In the genomic region with DNA sequence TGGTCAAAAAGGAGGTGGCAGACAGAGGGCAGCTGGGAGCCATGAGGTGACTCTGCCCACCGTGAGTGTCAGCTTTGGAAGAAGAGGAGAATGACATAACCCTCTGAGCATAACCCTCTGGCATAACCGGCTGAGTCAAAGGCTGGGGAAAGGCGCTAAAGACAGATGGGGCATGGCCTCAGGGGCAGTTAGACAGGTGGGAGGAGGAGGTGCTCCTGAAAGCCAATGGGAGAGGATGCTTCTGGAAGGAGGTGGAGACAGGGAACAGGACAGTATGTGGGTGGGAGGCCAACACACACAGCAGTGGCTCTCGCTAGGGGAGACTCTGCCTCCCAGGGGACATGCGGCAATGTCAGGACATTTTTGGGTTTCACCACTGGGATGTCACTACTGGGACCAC, we compare ENCODE assay signal across 14 cellular contexts. TPM values are rescaled to one million over a fixed set of nuclear protein-coding genes. Genes with fewer than 3 reads are reported as not detected.
A peak's percentile ranks its signal among the peaks of the same experiment; 100 is the strongest.
DNase-seq lines count a peak whose midpoint lies in the region; ATAC-seq and TF ChIP-seq lines count a peak whose summit lies in the region.
"Had no signal": no experiment of that assay in that cellular context is flagged by ENCODE, and none has a peak within 500 bp of the region (broad histone marks: within the 10 kb centered on the region; RNA-seq: fewer than 3 reads in every experiment).

No MANE protein-coding gene starts in this region.

- no peak for TF ChIP-seq CTCF in PC-3 (conservative IDR thresholded peaks at IDR 0.05; ENCODE audit: low read depth, low read length)
- no peak for TF ChIP-seq CTCF in psoas muscle (IDR thresholded peaks at IDR 0.05)

- H2AFZ ChIP-seq in PC-3 (ENCODE audit: low read length) = no peak overlapping the region
- H2AFZ ChIP-seq: parathyroid adenoma had no signal

- no TSS peak for BruUV-seq in PC-3 (replicated peaks; lab: Mats Ljungman, UMichigan)

- POLR2A ChIA-PET in PC-3 (lab: Charles Lee; ENCODE audit: unreplicated experiment) = interaction anchor here (1.1 kb wide), 1 partner anchor 16 kb away, joined by 7 read pairs; no protein-coding TSS in a partner anchor

- no peak for ATAC-seq in PC-3
- ATAC-seq in psoas muscle = peak; percentile 17 to 48 (median 28)
- ATAC-seq in HG02840 (IDR thresholded peaks at IDR 0.05; ENCODE audit: low FRiP score, unreplicated experiment) = no peak
- ATAC-seq: GM12878 had no signal

- H4K20me1 ChIP-seq in PC-3 (ENCODE audit: low read length) = peaks cover 13% of the 10 kb centered on the region; the same call in 1 of the 2 replicates

- H3K4me1 ChIP-seq in PC-3 (ENCODE audit: insufficient read depth, low read length) (peaks cover 76% of the 10 kb centered on the region), psoas muscle (peaks cover 39% of the 10 kb centered on the region)

- 62 to 71% (median 63%) methylated on average over 5 of the region's 5 CpGs for WGBS in psoas muscle, 3 donors

- peaks cover 85% of the 10 kb centered on the region for H3K79me2 ChIP-seq in PC-3 (ENCODE audit: low read length)

- peak overlapping the region; percentile 80 for H3K4me2 ChIP-seq in PC-3 (ENCODE audit: low read length)

- H3K27me3 ChIP-seq in PC-3 (ENCODE audit: low read length) (no peaks in the 10 kb centered on the region), psoas muscle (ENCODE audit: insufficient read depth in 3 of 3, low read length in 2 of 3) (no peaks in the 10 kb centered on the region)
- H3K27me3 ChIP-seq: ascending aorta had no signal

- peaks cover 12% of the 10 kb centered on the region for H3F3A ChIP-seq in PC-3 (ENCODE audit: low read length, unreplicated experiment)

- H3K9me2 ChIP-seq in PC-3 (replicated peaks; ENCODE audit: low read length) = no peaks in the 10 kb centered on the region

- CTCF ChIA-PET in PC-3 (lab: Charles Lee) = interaction anchor here (1.9 kb wide), 1 partner anchor 14 kb away, joined by 10 read pairs; no protein-coding TSS in a partner anchor

- no peaks in the 10 kb centered on the region for H3K9me3 ChIP-seq in PC-3 (ENCODE audit: low read length)
- H3K9me3 ChIP-seq in psoas muscle = no peaks in the 10 kb centered on the region
- H3K9me3 ChIP-seq: ascending aorta, thoracic aorta had no signal

- DNase-seq in ELF-1 (ENCODE audit: low read depth, low spot score) = peak; percentile 36
- peak; percentile 80 for DNase-seq in PC-3
- no peak for DNase-seq in epithelial cell of prostate (ENCODE audit: low read depth, low spot score)
- no peak for DNase-seq in psoas muscle
- no peak for DNase-seq in NCI-H1092 (lab: John Stamatoyannopoulos, UW)
- no peak for DNase-seq in pons (ENCODE audit: low spot score)
- no peak for DNase-seq in NCI-H345 (lab: John Stamatoyannopoulos, UW)
- DNase-seq: NCI-H1417 treated with DMSO at 0.1 percent for 48 hours, NCI-H510A treated with DMSO at 0.1 percent for 48 hours had no signal

- H3K9ac ChIP-seq in PC-3 (ENCODE audit: low read length) = peak overlapping the region; percentile 96
- H3K9ac ChIP-seq: parathyroid adenoma had no signal

- H3K27ac ChIP-seq in PC-3 (ENCODE audit: low read length) (peak overlapping the region; percentile 100), epithelial cell of prostate (peak overlapping the region; percentile 77), psoas muscle (no peak overlapping the region)
- H3K27ac ChIP-seq: ascending aorta, parathyroid adenoma, thoracic aorta had no signal

- intact Hi-C loops in PC-3 (cut with micrococcal nuclease) (loop anchor here (5.0 kb wide), 1 partner anchor 46 kb away; a partner anchor contains a TSS), psoas muscle (cut with DNase I) (no loop called here)

- H3K36me3 ChIP-seq in PC-3 (ENCODE audit: low read depth, low read length) = peaks cover 56% of the 10 kb centered on the region
- peaks cover 4 to 59% of the 10 kb centered on the region in 2 donors for H3K36me3 ChIP-seq in psoas muscle (ENCODE audit: insufficient read depth in 1 of 2, low read depth in 1 of 2)

- no peak overlapping the region for H3K4me3 ChIP-seq in PC-3 (ENCODE audit: low read length)
- H3K4me3 ChIP-seq in psoas muscle = no peak overlapping the region
- H3K4me3 ChIP-seq: ascending aorta, GM12878, thoracic aorta had no signal

RNA-seq across cellular contexts. Expression of a gene that starts 17.1 kb away (rescaled TPM):
- total RNA-seq in PC-3 (2014; rRNA removed) (87.2 and 111 TPM in 2 replicates), psoas muscle (10 to 100 TPM; 44.5 to 57.9 (median 48.0) TPM)
- 10 to 100 TPM; 22.3 to 41.6 (median 41.4) TPM for polyA plus RNA-seq in psoas muscle

RNA-seq across cellular contexts. Expression of a gene that starts 44.8 kb away (rescaled TPM):
- 191 and 262 TPM in 2 replicates for total RNA-seq in PC-3 (2014; rRNA removed)
- total RNA-seq in psoas muscle = 10 to 100 TPM; 67.0 to 95.8 (median 80.0) TPM
- polyA plus RNA-seq in psoas muscle = 100 to 1,000 TPM in 2 of 3 donors, 10 to 100 TPM in 1; 95.1 to 173 (median 119) TPM

Comparison
In these comparisons a context has a peak if more than half of its experiments do, and no peak if none do; other contexts are left out.
1. DNase-seq: peak in ELF-1 (single experiment) and PC-3 (single experiment); none in epithelial cell of prostate (single experiment), psoas muscle (0 of 2), NCI-H1092 (single experiment), pons (single experiment) and NCI-H345 (single experiment).
2. ATAC-seq: peak in psoas muscle (4 of 4); none in PC-3 (single experiment) and HG02840 (single experiment).